In genomic region chr17:74150428-74151025, GRCh38 we compare ENCODE assay signal across 23 cellular contexts.
"Had no signal": no experiment of that assay in that cellular context is flagged by ENCODE, and none has a peak within 500 bp of the region (broad histone marks: within the 10 kb centered on the region; RNA-seq: fewer than 3 reads in every experiment).

No MANE protein-coding gene starts in this region.

- H3K9me3 ChIP-seq: esophagus squamous epithelium, mucosa of descending colon, prostate gland, SK-N-SH, transverse colon had no signal

- H3K36me3 ChIP-seq: esophagus squamous epithelium, prostate gland, transverse colon had no signal

- H3K36me3 Mint-ChIP-seq: activated CD4-positive, alpha-beta memory T cell treated with anti-CD3 and anti-CD28 coated beads for 36 hours; activated naive CD8-positive, alpha-beta T cell treated with anti-CD3 and anti-CD28 coated beads for 36 hours; brain; natural killer cell had no signal

- ATAC-seq: activated CD4-positive, alpha-beta T cell treated with anti-CD3 and anti-CD28 coated beads for 36 hours; activated T-cell treated with anti-CD3 and anti-CD28 coated beads, Interleukin-2, amount 50 U/mL, for 72 hours; left colon; mucosa of descending colon; natural killer cell; right cardiac atrium had no signal

- H3K4me1 ChIP-seq: prostate gland, transverse colon had no signal

- H3K4me3 ChIP-seq: esophagus squamous epithelium, mucosa of descending colon, prostate gland, skin epidermis, transverse colon had no signal

- DNase-seq: activated CD4-positive, alpha-beta memory T cell treated with anti-CD3 and anti-CD28 coated beads for 36 hours; activated CD4-positive, alpha-beta T cell treated with anti-CD3 and anti-CD28 coated beads for 36 hours; activated gamma-delta T cell treated with Interleukin-2 at 50 U/mL for 16 hours; activated naive CD8-positive, alpha-beta T cell treated with anti-CD3 and anti-CD28 coated beads for 36 hours; activated T-cell treated with anti-CD3 and anti-CD28 coated beads, Interleukin-2, amount 50 U/mL, for 72 hours; amygdala; cortex of kidney; effector CD4-positive, alpha-beta T cell; esophagus squamous epithelium; left colon; mammary epithelial cell; mucosa of descending colon; natural killer cell; right cardiac atrium; SK-N-SH; stimulated activated CD4-positive, alpha-beta T cell treated with anti-CD3 and anti-CD28 coated beads, Interleukin-15, amount 100 ng/mL, for 24 hours; stimulated activated CD4-positive, alpha-beta T cell treated with anti-CD3 and anti-CD28 coated beads, Interleukin-4, amount 100 ng/mL, for 1 hour; stimulated activated naive CD4-positive, alpha-beta T cell; transverse colon had no signal

- H3K4me1 Mint-ChIP-seq: activated CD4-positive, alpha-beta T cell treated with anti-CD3 and anti-CD28 coated beads for 36 hours; activated naive CD8-positive, alpha-beta T cell treated with anti-CD3 and anti-CD28 coated beads for 36 hours; central memory CD8-positive, alpha-beta T cell; natural killer cell had no signal

- H3K27ac ChIP-seq: esophagus squamous epithelium, prostate gland, skin epidermis, transverse colon had no signal

- H3K9me3 Mint-ChIP-seq: activated CD4-positive, alpha-beta memory T cell treated with anti-CD3 and anti-CD28 coated beads for 36 hours; activated naive CD8-positive, alpha-beta T cell treated with anti-CD3 and anti-CD28 coated beads for 36 hours; activated T-cell treated with anti-CD3 and anti-CD28 coated beads, Interleukin-2, amount 50 U/mL, for 72 hours; central memory CD8-positive, alpha-beta T cell; natural killer cell had no signal

- H3K27ac Mint-ChIP-seq: activated CD4-positive, alpha-beta memory T cell treated with anti-CD3 and anti-CD28 coated beads for 36 hours; activated CD4-positive, alpha-beta T cell treated with anti-CD3 and anti-CD28 coated beads for 36 hours; activated naive CD8-positive, alpha-beta T cell treated with anti-CD3 and anti-CD28 coated beads for 36 hours; activated T-cell treated with anti-CD3 and anti-CD28 coated beads, Interleukin-2, amount 50 U/mL, for 72 hours; natural killer cell had no signal

- H3K4me3 Mint-ChIP-seq: activated CD4-positive, alpha-beta memory T cell treated with anti-CD3 and anti-CD28 coated beads for 36 hours; activated CD4-positive, alpha-beta T cell treated with anti-CD3 and anti-CD28 coated beads for 36 hours; activated naive CD8-positive, alpha-beta T cell treated with anti-CD3 and anti-CD28 coated beads for 36 hours; activated T-cell treated with anti-CD3 and anti-CD28 coated beads, Interleukin-2, amount 50 U/mL, for 72 hours; brain; central memory CD8-positive, alpha-beta T cell; natural killer cell had no signal
